Comparison of ENCODE assay signal across 10 cellular contexts in genomic region chr9:36141288-36141687, GRCh38. TPM values are rescaled to one million over a fixed set of nuclear protein-coding genes. Genes with fewer than 3 reads are reported as not detected.
DNase-seq lines count a peak whose midpoint lies in the region; ATAC-seq and TF ChIP-seq lines count a peak whose summit lies in the region.
"Had no signal": no experiment of that assay in that cellular context is flagged by ENCODE, and none has a peak within 500 bp of the region (broad histone marks: within the 10 kb centered on the region; RNA-seq: fewer than 3 reads in every experiment).

No MANE protein-coding gene starts in this region.

- no peak for DNase-seq in CD4-positive, alpha-beta T cell
- DNase-seq in dermis blood vessel endothelial cell, result peak; percentile 42
- peak; percentile 12 for DNase-seq in nephron progenitor cell
- no peak for DNase-seq in activated naive CD4-positive, alpha-beta T cell treated with Interleukin-2 at 50 U/mL for 16 hours
- DNase-seq in A673 (ENCODE audit: low spot score), result no peak
- DNase-seq: effector CD4-positive, alpha-beta T cell had no signal

- peak overlapping the region; percentile 98 for H3K27ac Mint-ChIP-seq in CD4-positive, alpha-beta T cell
- no peak overlapping the region for H3K27ac Mint-ChIP-seq in nephron progenitor cell

- no peak overlapping the region for H3K4me3 ChIP-seq in A673 (ENCODE audit: low read depth, low read length, poor library complexity, severe bottlenecking)
- H3K4me3 ChIP-seq: pancreas had no signal

- ATAC-seq in CD4-positive, alpha-beta T cell (ENCODE audit: poor library complexity), result no peak
- ATAC-seq in HG03039 (IDR thresholded peaks at IDR 0.05; ENCODE audit: unreplicated experiment), result no peak
- ATAC-seq in HG02981 (IDR thresholded peaks at IDR 0.05; ENCODE audit: unreplicated experiment), result no peak

- no peak overlapping the region for H3K27ac ChIP-seq in CD4-positive, alpha-beta T cell (ENCODE audit: low read depth, low read length)
- no peak overlapping the region for H3K27ac ChIP-seq in A673 (ENCODE audit: low read depth, low read length, poor library complexity, severe bottlenecking)
- H3K27ac ChIP-seq: pancreas had no signal

- no peaks in the 10 kb centered on the region for H3K4me1 ChIP-seq in A673 (ENCODE audit: insufficient read depth, low read length, poor library complexity, severe bottlenecking)

- no TSS peak for BruUV-seq in A673 (replicated peaks; lab: Mats Ljungman, UMichigan)

- TF ChIP-seq CTCF in CD4-positive, alpha-beta T cell (IDR thresholded peaks at IDR 0.05), result no peak
- peak; percentile 52; the same call in 1 of the 2 replicates for TF ChIP-seq CTCF in LNCAP (IDR thresholded peaks at IDR 0.05)
- TF ChIP-seq CTCF in nephron progenitor cell (IDR thresholded peaks at IDR 0.05), result no peak
- no peak for TF ChIP-seq CTCF in A673 (conservative IDR thresholded peaks at IDR 0.05; ENCODE audit: low read depth, low read length)

- intact Hi-C loops in CD4-positive, alpha-beta T cell (cut with DNase I, micrococcal nuclease), result no loop called here
- intact Hi-C loops in A673 (cut with micrococcal nuclease; ENCODE audit: unreplicated experiment), result no loop called here

- no peaks in the 10 kb centered on the region for H3K36me3 ChIP-seq in A673 (ENCODE audit: insufficient read depth, low read length, poor library complexity, severe bottlenecking)
- H3K36me3 ChIP-seq: pancreas had no signal

- CTCF ChIA-PET in CD4-positive, alpha-beta T cell (lab: Charles Lee), result interaction anchor here (6.4 kb wide), 1 partner anchor 24 kb away, joined by 33 read pairs; no protein-coding TSS in a partner anchor
- CTCF ChIA-PET in A673 (lab: Charles Lee), result interaction anchor here (0.6 kb wide), 1 partner anchor 118 kb away, joined by 4 read pairs; no protein-coding TSS in a partner anchor

- no peaks in the 10 kb centered on the region for H3K27me3 ChIP-seq in CD4-positive, alpha-beta T cell (ENCODE audit: control insufficient read depth, insufficient read depth, low read length)
- no peaks in the 10 kb centered on the region for H3K27me3 ChIP-seq in A673 (replicated peaks; ENCODE audit: insufficient read depth, low read depth, low read length, poor library complexity)
- H3K27me3 ChIP-seq: pancreas had no signal

- peaks cover 30% of the 10 kb centered on the region for H3K36me3 Mint-ChIP-seq in CD4-positive, alpha-beta T cell (ENCODE audit: low read depth)
- H3K36me3 Mint-ChIP-seq in nephron progenitor cell (ENCODE audit: low read depth), result peaks cover 22% of the 10 kb centered on the region

- POLR2A ChIA-PET in CD4-positive, alpha-beta T cell (lab: Charles Lee), result interaction anchor here (0.6 to 2.0 kb wide), 4 partner anchors 10 to 49 kb away, joined by 4 to 11 read pairs (median 8); partner anchors contain the start of gene CLTA
- POLR2A ChIA-PET in A673 (lab: Charles Lee; ENCODE audit: low non-redundant PET), result no interaction called here

- peak overlapping the region; percentile 98 for H3K4me3 Mint-ChIP-seq in CD4-positive, alpha-beta T cell
- no peak overlapping the region for H3K4me3 Mint-ChIP-seq in nephron progenitor cell

- no peaks in the 10 kb centered on the region for H3K27me3 Mint-ChIP-seq in CD4-positive, alpha-beta T cell
- H3K27me3 Mint-ChIP-seq in nephron progenitor cell (ENCODE audit: low read depth, poor library complexity), result peaks cover 20% of the 10 kb centered on the region

- peaks cover 92% of the 10 kb centered on the region for H3K4me1 Mint-ChIP-seq in CD4-positive, alpha-beta T cell (ENCODE audit: low read depth)
- H3K4me1 Mint-ChIP-seq in nephron progenitor cell, result peaks cover 61% of the 10 kb centered on the region

- H3K9me3 ChIP-seq in CD4-positive, alpha-beta T cell (ENCODE audit: control insufficient read depth, low read length), result peaks cover 7% of the 10 kb centered on the region
- H3K9me3 ChIP-seq in A673 (ENCODE audit: low read depth, low read length, poor library complexity, severe bottlenecking), result no peaks in the 10 kb centered on the region
- H3K9me3 ChIP-seq: pancreas had no signal

- peaks cover 5% of the 10 kb centered on the region for H3K9me3 Mint-ChIP-seq in CD4-positive, alpha-beta T cell
- H3K9me3 Mint-ChIP-seq in nephron progenitor cell, result peaks cover 12% of the 10 kb centered on the region

RNA-seq across cellular contexts. Expression of gene GLIPR2, which starts 4.8 kb away (rescaled TPM):
- total RNA-seq in CD4-positive, alpha-beta T cell, result 10 to 100 TPM; 13.6 to 13.7 TPM
- total RNA-seq in dermis blood vessel endothelial cell (32.4 and 45.6 TPM in 2 replicates), A673 (2021) (5.0 and 6.9 TPM in 2 replicates)

RNA-seq across cellular contexts. Expression of gene CCIN, which starts 27.9 kb away (rescaled TPM):
- total RNA-seq in CD4-positive, alpha-beta T cell, result under 1 TPM; 0.22 to 0.36 TPM
- total RNA-seq in dermis blood vessel endothelial cell, result under 0.01 and 0.19 TPM in 2 replicates
- not detected in 2 replicates for total RNA-seq in A673 (2021)

RNA-seq across cellular contexts. Expression of gene CLTA, which starts 49.4 kb away (rescaled TPM):
- total RNA-seq in CD4-positive, alpha-beta T cell, result 10 to 100 TPM; 32.0 to 32.8 TPM
- total RNA-seq in dermis blood vessel endothelial cell, result 338 and 359 TPM in 2 replicates
- total RNA-seq in A673 (2021), result 195 and 226 TPM in 2 replicates

Comparison
In these comparisons a context has a peak if more than half of its experiments do, and no peak if none do; other contexts are left out.
1. DNase-seq: peak in dermis blood vessel endothelial cell (single experiment) and nephron progenitor cell (single experiment); none in CD4-positive, alpha-beta T cell (0 of 10), activated naive CD4-positive, alpha-beta T cell treated with Interleukin-2 at 50 U/mL for 16 hours (single experiment) and A673 (single experiment).